In genomic region chr5:101084353-101084752, GRCh38 we compare ENCODE assay signal across 18 cellular contexts.
"Had no signal": no experiment of that assay in that cellular context is flagged by ENCODE, and none has a peak within 500 bp of the region (broad histone marks: within the 10 kb centered on the region; RNA-seq: fewer than 3 reads in every experiment).

No MANE protein-coding gene starts in this region.

- DNase-seq: dorsolateral prefrontal cortex; effector CD8-positive, alpha-beta T cell; endodermal cell; foreskin keratinocyte; heart left ventricle; left cardiac atrium; left lung; mesenchymal stem cell; mucosa of descending colon; naive B cell; right lobe of liver; small intestine; stimulated activated CD4-positive, alpha-beta T cell treated with anti-CD3 and anti-CD28 coated beads, Interleukin-15, amount 100 ng/mL, for 24 hours; stimulated activated CD4-positive, alpha-beta T cell treated with anti-CD3 and anti-CD28 coated beads, Interleukin-2, amount 100 ng/mL, for 48 hours; stimulated activated naive B cell treated with anti-CD40 and anti-IgM and Interleukin-4, amounts not matched to agents 10 μg/mL and 1 μg/mL and 100 μg/mL, for 72 hours; upper lobe of left lung had no signal

- ATAC-seq: foreskin keratinocyte; gastroesophageal sphincter; heart left ventricle; left cardiac atrium; left lung; mucosa of descending colon; natural killer cell treated with Interleukin-12 subunit alpha and Interleukin-12 subunit beta and Interleukin-15 and Interleukin-18, amount 100 ng/mL, for 72 hours; right lobe of liver; stimulated activated naive B cell treated with anti-CD40 and anti-IgM and Interleukin-4, amounts not matched to agents 10 μg/mL and 1 μg/mL and 100 μg/mL, for 72 hours had no signal
